In genomic region chr1:55316494-55316893, GRCh38 we compare ENCODE assay signal across 24 cellular contexts.
"Had no signal": no experiment of that assay in that cellular context is flagged by ENCODE, and none has a peak within 500 bp of the region (broad histone marks: within the 10 kb centered on the region; RNA-seq: fewer than 3 reads in every experiment).

No MANE protein-coding gene starts in this region.

- ATAC-seq: activated CD8-positive, alpha-beta T cell treated with anti-CD3 and anti-CD28 coated beads, Interleukin-2, amount 10 ng/mL, durations not matched to agents 7 days and 5 days; PC-3 had no signal

- H3K4me3 ChIP-seq: adrenal gland had no signal

- FAIRE-seq: RCC 7860, TTC549 had no signal

- H3K4me1 ChIP-seq: adrenal gland had no signal

- H3K4me3 Mint-ChIP-seq: activated CD8-positive, alpha-beta T cell treated with anti-CD3 and anti-CD28 coated beads, Interleukin-2, amount 10 ng/mL, durations not matched to agents 7 days and 5 days; activated naive CD8-positive, alpha-beta T cell treated with anti-CD3 and anti-CD28 coated beads, Interleukin-2, amount 10 ng/mL, durations not matched to agents 7 days and 5 days; T-helper 1 cell treated with Interleukin-12 subunit alpha and Interleukin-12 subunit beta and Interleukin-4 antibody, amounts not matched to agents 30 μg/mL and 1 μg/mL, for 36 hours had no signal

- DNase-seq: activated CD4-positive, alpha-beta T cell treated with anti-CD3 and anti-CD28 coated beads for 48 hours; activated CD4-positive, alpha-beta T cell treated with anti-CD3 and anti-CD28 coated beads, Interleukin-2, amount 50 U/mL, for 4 hours; activated CD4-positive, CD25-positive, alpha-beta regulatory T cell treated with anti-CD3 and anti-CD28 coated beads, Interleukin-2, amount 50 U/mL, for 72 hours; activated CD8-positive, alpha-beta memory T cell treated with anti-CD3 and anti-CD28 coated beads, Interleukin-2, amount 50 U/mL, for 48 hours; activated CD8-positive, alpha-beta T cell treated with anti-CD3 and anti-CD28 coated beads, Interleukin-2, amount 10 ng/mL, durations not matched to agents 7 days and 5 days; activated naive CD4-positive, alpha-beta T cell treated with anti-CD3 and anti-CD28 coated beads, Interleukin-2, amount 50 U/mL, for 16 hours; activated naive CD8-positive, alpha-beta T cell treated with anti-CD3 and anti-CD28 coated beads, Interleukin-2, amount 10 ng/mL, durations not matched to agents 7 days and 5 days; activated T-cell treated with anti-CD3 and anti-CD28 coated beads, Interleukin-2, amount 50 U/mL, for 1 hour; adrenal gland; anterior cingulate cortex; cerebellar nuclear complex; MM.1S; NCI-H1105; NCI-H1436 treated with DMSO at 0.1 percent for 48 hours; NCI-H187; NCI-H2081; NCI-H510A treated with DMSO at 0.1 percent for 48 hours; PC-3; SHP77 treated with DMSO at 0.1 percent for 48 hours; T-helper 9 cell had no signal

- H3K36me3 Mint-ChIP-seq: activated naive CD8-positive, alpha-beta T cell treated with anti-CD3 and anti-CD28 coated beads, Interleukin-2, amount 10 ng/mL, durations not matched to agents 7 days and 5 days had no signal

- H3K27me3 ChIP-seq: adrenal gland had no signal

- H3K9me3 Mint-ChIP-seq: activated naive CD8-positive, alpha-beta T cell treated with anti-CD3 and anti-CD28 coated beads, Interleukin-2, amount 10 ng/mL, durations not matched to agents 7 days and 5 days; T-helper 1 cell treated with Interleukin-12 subunit alpha and Interleukin-12 subunit beta and Interleukin-4 antibody, amounts not matched to agents 30 μg/mL and 1 μg/mL, for 36 hours had no signal

- H3K36me3 ChIP-seq: adrenal gland had no signal

- H3K9ac ChIP-seq: KMS-11 had no signal

- H3K4me2 ChIP-seq: KMS-11 had no signal

- H3K27ac ChIP-seq: adrenal gland, KMS-11 had no signal

- H3K27ac Mint-ChIP-seq: activated CD8-positive, alpha-beta T cell treated with anti-CD3 and anti-CD28 coated beads, Interleukin-2, amount 10 ng/mL, durations not matched to agents 7 days and 5 days; activated naive CD8-positive, alpha-beta T cell treated with anti-CD3 and anti-CD28 coated beads, Interleukin-2, amount 10 ng/mL, durations not matched to agents 7 days and 5 days; T-helper 1 cell treated with Interleukin-12 subunit alpha and Interleukin-12 subunit beta and Interleukin-4 antibody, amounts not matched to agents 30 μg/mL and 1 μg/mL, for 36 hours had no signal

- H3K9me3 ChIP-seq: adrenal gland had no signal
